Comparison of ENCODE assay signal across 24 cellular contexts in the genomic region with DNA sequence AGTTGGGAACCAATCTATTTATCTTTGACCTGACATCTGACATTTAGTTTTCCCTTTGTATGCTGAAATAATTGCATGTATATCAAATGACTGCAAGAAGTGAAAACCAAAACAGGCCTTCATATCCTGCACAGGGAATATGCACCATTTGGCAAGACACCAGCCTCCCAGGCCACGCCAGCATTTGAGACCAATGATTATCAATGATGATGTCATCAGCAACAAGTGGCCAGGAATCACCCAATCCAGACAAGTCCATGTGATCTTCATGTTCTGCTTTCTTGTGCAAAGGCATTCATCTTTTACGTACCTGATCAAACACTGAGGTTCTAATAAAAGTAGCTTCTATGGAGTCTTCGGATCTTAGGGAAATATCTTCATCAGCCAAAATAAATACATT.
DNase-seq lines count a peak whose midpoint lies in the region; ATAC-seq and TF ChIP-seq lines count a peak whose summit lies in the region.
"Had no signal": no experiment of that assay in that cellular context is flagged by ENCODE, and none has a peak within 500 bp of the region (broad histone marks: within the 10 kb centered on the region; RNA-seq: fewer than 3 reads in every experiment).

No MANE protein-coding gene starts in this region.

- no peak overlapping the region for H3K14ac ChIP-seq in mesenchymal stem cell (ENCODE audit: low read length in 2 of 2)

- TF ChIP-seq CTCF in right atrium auricular region (IDR thresholded peaks at IDR 0.05) (no peak), choroid plexus epithelial cell (conservative IDR thresholded peaks at IDR 0.05; ENCODE audit: low read depth, low read length) (no peak)

- H4K8ac ChIP-seq in mesenchymal stem cell (ENCODE audit: low read length): no peak overlapping the region

- H3K4me1 ChIP-seq in right atrium auricular region (peaks cover 0 to 30% of the 10 kb centered on the region in 2 donors), mesenchymal stem cell (ENCODE audit: control insufficient read depth, insufficient read depth, low read depth, low read length) (no peaks in the 10 kb centered on the region)

- no peak overlapping the region for H2BK5ac ChIP-seq in mesenchymal stem cell (ENCODE audit: low read depth, low read length, poor library complexity, severe bottlenecking)

- H3K27ac ChIP-seq in right atrium auricular region: peak overlapping the region in 1 of 2 donors; percentile 63
- no peak overlapping the region for H3K27ac ChIP-seq in mesenchymal stem cell (ENCODE audit: low read length, poor library complexity, severe bottlenecking)
- H3K27ac ChIP-seq: C4-2B, epithelial cell of prostate, stomach had no signal

- no peak overlapping the region for H2AFZ ChIP-seq in mesenchymal stem cell (ENCODE audit: low read depth, low read length)

- no peak overlapping the region for H3K23ac ChIP-seq in mesenchymal stem cell (ENCODE audit: low read length in 2 of 2)

- H3K36me3 ChIP-seq in right atrium auricular region (no peaks in the 10 kb centered on the region), mesenchymal stem cell (ENCODE audit: control insufficient read depth in 1 of 2, insufficient read depth in 2 of 2, low read depth in 1 of 2, low read length in 2 of 2) (no peaks in the 10 kb centered on the region)
- H3K36me3 ChIP-seq: stomach had no signal

- ATAC-seq in Right ventricle myocardium inferior: peak; percentile 45
- ATAC-seq in left ventricle myocardium superior: peak; percentile 56
- ATAC-seq: activated CD8-positive, alpha-beta T cell treated with anti-CD3 and anti-CD28 coated beads, Interleukin-2, amount 10 ng/mL, durations not matched to agents 7 days and 5 days had no signal

- H3K9ac ChIP-seq in mesenchymal stem cell (ENCODE audit: low read length): no peak overlapping the region

- WGBS in mesenchymal stem cell: 97% methylated on average over 2 of the region's 3 CpGs

- intact Hi-C loops in Right ventricle myocardium inferior (cut with DNase I): loop anchor here (5.0 kb wide), 1 partner anchor 32 kb away; no protein-coding TSS in a partner anchor
- intact Hi-C loops in left ventricle myocardium superior (cut with micrococcal nuclease): no loop called here

- no peak overlapping the region for H2BK120ac ChIP-seq in mesenchymal stem cell (ENCODE audit: low read depth, low read length)

- no peak overlapping the region for H3K4ac ChIP-seq in mesenchymal stem cell (ENCODE audit: low read depth in 1 of 2, low read length in 2 of 2)

- no peak overlapping the region for H3K18ac ChIP-seq in mesenchymal stem cell (ENCODE audit: low read depth in 1 of 2, low read length in 2 of 2)

- H3K27me3 ChIP-seq in right atrium auricular region (no peaks in the 10 kb centered on the region), mesenchymal stem cell (ENCODE audit: control insufficient read depth in 1 of 2, insufficient read depth in 1 of 2, low read length in 2 of 2) (no peaks in the 10 kb centered on the region)
- H3K27me3 ChIP-seq: stomach had no signal

- H2BK12ac ChIP-seq in mesenchymal stem cell (ENCODE audit: low read length in 2 of 2): no peak overlapping the region

- H3K79me1 ChIP-seq in mesenchymal stem cell (replicated peaks; ENCODE audit: low read length, poor library complexity, severe bottlenecking): no peaks in the 10 kb centered on the region

- H2AK5ac ChIP-seq in mesenchymal stem cell (ENCODE audit: low read length, severe bottlenecking): no peak overlapping the region

- no peak overlapping the region for H2BK15ac ChIP-seq in mesenchymal stem cell (ENCODE audit: low read depth, poor library complexity, severe bottlenecking)

- H3K4me2 ChIP-seq in mesenchymal stem cell (ENCODE audit: low read length, poor library complexity, severe bottlenecking): no peak overlapping the region

- H3K4me3 ChIP-seq in right atrium auricular region (no peak overlapping the region), choroid plexus epithelial cell (ENCODE audit: low read depth, low read length) (no peak overlapping the region), mesenchymal stem cell (ENCODE audit: insufficient read depth in 1 of 2, low read depth in 1 of 2, low read length in 2 of 2) (no peak overlapping the region)
- H3K4me3 ChIP-seq: stomach had no signal

- no peak overlapping the region for H4K91ac ChIP-seq in mesenchymal stem cell (ENCODE audit: low read length)

- no peaks in the 10 kb centered on the region for H3K9me3 ChIP-seq in right atrium auricular region
- H3K9me3 ChIP-seq in mesenchymal stem cell (ENCODE audit: control insufficient read depth, low read length): no peaks in the 10 kb centered on the region
- H3K9me3 ChIP-seq: stomach had no signal

- no peak for DNase-seq in Right ventricle myocardium inferior (ENCODE audit: missing footprints)
- DNase-seq in right atrium auricular region (ENCODE audit: low spot score): no peak
- DNase-seq in choroid plexus epithelial cell (ENCODE audit: low read depth): peak; percentile 26
- peak; percentile 65 for DNase-seq in left ventricle myocardium superior
- no peak for DNase-seq in activated T-cell treated with anti-CD3 and anti-CD28 coated beads, Interleukin-2, amount 50 U/mL, for 1 hour
- no peak for DNase-seq in T1000 (lab: John Stamatoyannopoulos, UW)
- no peak for DNase-seq in HT-29 (ENCODE audit: low spot score)
- DNase-seq in mesenchymal stem cell: no peak
- DNase-seq: activated CD4-positive, CD25-positive, alpha-beta regulatory T cell treated with anti-CD3 and anti-CD28 coated beads, Interleukin-2, amount 50 U/mL, for 72 hours; activated CD8-positive, alpha-beta T cell treated with anti-CD3 and anti-CD28 coated beads, Interleukin-2, amount 10 ng/mL, durations not matched to agents 7 days and 5 days; activated naive CD4-positive, alpha-beta T cell treated with Interleukin-2 at 50 U/mL for 16 hours; activated T-cell treated with anti-CD3 and anti-CD28 coated beads, Interleukin-2, amount 50 U/mL, for 24 hours; caudate nucleus; EL; GOT3; kidney; mammary epithelial cell; NCI-H146; NCI-H526; SHP77; stomach; SW 1271 had no signal

Comparison
In these comparisons a context has a peak if more than half of its experiments do, and no peak if none do; other contexts are left out.
1. DNase-seq: peak in choroid plexus epithelial cell (single experiment) and left ventricle myocardium superior (single experiment); none in Right ventricle myocardium inferior (single experiment), right atrium auricular region (single experiment), activated T-cell treated with anti-CD3 and anti-CD28 coated beads, Interleukin-2, amount 50 U/mL, for 1 hour (single experiment), T1000 (single experiment), HT-29 (single experiment) and mesenchymal stem cell (single experiment).